8 cellular contexts compared by ENCODE assay signal in the genomic region with DNA sequence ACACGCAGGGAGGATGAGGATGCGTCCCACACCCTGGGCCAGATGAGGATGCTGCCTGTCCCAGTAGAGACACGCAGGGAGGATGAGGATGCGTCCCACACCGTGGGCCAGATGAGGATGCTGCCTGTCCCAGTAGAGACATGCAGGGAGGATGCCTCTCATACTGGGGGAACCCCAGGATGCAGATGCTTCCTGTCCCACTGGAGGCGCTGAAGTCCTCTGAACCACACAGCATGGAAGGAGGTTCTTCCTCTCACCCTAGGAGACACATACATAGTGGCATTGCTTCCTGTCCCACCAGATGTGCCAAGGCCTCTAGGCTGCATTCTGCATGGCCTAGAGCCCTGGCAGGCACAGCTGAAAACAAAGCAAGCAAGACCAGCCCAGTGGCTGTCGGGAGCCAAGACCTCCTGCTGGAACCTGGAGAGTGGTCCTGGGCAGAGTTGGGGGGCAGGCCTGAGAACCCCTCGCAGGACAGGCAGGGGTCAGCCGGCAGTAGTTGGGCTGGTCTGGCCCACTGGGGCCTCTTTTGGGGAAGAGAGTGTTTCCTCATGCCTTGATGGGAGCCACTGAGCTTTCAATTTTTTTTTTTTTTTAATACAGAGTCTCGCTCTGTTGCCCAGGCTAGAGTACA. TPM values are rescaled to one million over a fixed set of nuclear protein-coding genes. Genes with fewer than 3 reads are reported as not detected.
DNase-seq lines count a peak whose midpoint lies in the region; ATAC-seq and TF ChIP-seq lines count a peak whose summit lies in the region.
"Had no signal": no experiment of that assay in that cellular context is flagged by ENCODE, and none has a peak within 500 bp of the region (broad histone marks: within the 10 kb centered on the region; RNA-seq: fewer than 3 reads in every experiment).

No MANE protein-coding gene starts in this region.

- no peak overlapping the region for H2AFZ ChIP-seq in OCI-LY1 (ENCODE audit: low read length)

- H3K4me2 ChIP-seq in OCI-LY1 (ENCODE audit: low read length): no peak overlapping the region

- TF ChIP-seq CTCF in OCI-LY1 (IDR thresholded peaks at IDR 0.05; ENCODE audit: low read length): peak; percentile 38; the same call in 1 of the 2 replicates
- peak in 2 of 3 experiments; percentile 7 to 12 for TF ChIP-seq CTCF in ascending aorta (IDR thresholded peaks at IDR 0.05)

- no peak overlapping the region for H3K4me3 ChIP-seq in OCI-LY1 (ENCODE audit: low read depth, low read length, poor library complexity, severe bottlenecking)
- H3K4me3 ChIP-seq in ascending aorta: no peak overlapping the region

- H3K27ac ChIP-seq in OCI-LY1 (ENCODE audit: low read depth, low read length, poor library complexity, severe bottlenecking) (no peak overlapping the region), ascending aorta (no peak overlapping the region)

- no peaks in the 10 kb centered on the region for H4K20me1 ChIP-seq in OCI-LY1 (ENCODE audit: insufficient read depth, low read length)

- DNase-seq in GF-D8 (lab: John Stamatoyannopoulos, UW) (peak; percentile 64), ascending aorta (ENCODE audit: low spot score in 2 of 2) (no peak), midbrain (lab: John Stamatoyannopoulos, UW) (peak; percentile 52)

- peak; percentile 57 for ATAC-seq in GM21723 (IDR thresholded peaks at IDR 0.05; ENCODE audit: unreplicated experiment)
- ATAC-seq in GM19395 (IDR thresholded peaks at IDR 0.05; ENCODE audit: unreplicated experiment): no peak
- no peak for ATAC-seq in GM21515 (IDR thresholded peaks at IDR 0.05; ENCODE audit: unreplicated experiment)

- no peaks in the 10 kb centered on the region for H3K9me2 ChIP-seq in OCI-LY1 (ENCODE audit: low read depth, low read length)

- no peaks in the 10 kb centered on the region for H3K79me2 ChIP-seq in OCI-LY1 (ENCODE audit: insufficient read depth, low read length)

- H3K36me3 ChIP-seq in OCI-LY1 (ENCODE audit: insufficient read depth, low read length) (no peaks in the 10 kb centered on the region), ascending aorta (no peaks in the 10 kb centered on the region)

- no peaks in the 10 kb centered on the region for H3F3A ChIP-seq in OCI-LY1 (ENCODE audit: insufficient read depth, low read length)

- no peak overlapping the region for H3K9ac ChIP-seq in OCI-LY1 (ENCODE audit: low read length)

- no peaks in the 10 kb centered on the region; the same call in 1 of the 2 replicates for H3K27me3 ChIP-seq in OCI-LY1 (ENCODE audit: insufficient read depth, low read length)
- H3K27me3 ChIP-seq in ascending aorta: peaks cover 4% of the 10 kb centered on the region

- intact Hi-C loops in ascending aorta (cut with DNase I): no loop called here

- H3K9me3 ChIP-seq in OCI-LY1 (ENCODE audit: low read length) (no peaks in the 10 kb centered on the region), ascending aorta (no peaks in the 10 kb centered on the region)

- H3K4me1 ChIP-seq in OCI-LY1 (ENCODE audit: insufficient read depth, low read length, severe bottlenecking) (no peaks in the 10 kb centered on the region), ascending aorta (peaks cover 7 to 10% of the 10 kb centered on the region in 2 donors)

RNA-seq across cellular contexts. Expression of a gene that starts 4.3 kb away (rescaled TPM):
- total RNA-seq in ascending aorta: 0.85 TPM
- total RNA-seq: pulmonary artery endothelial cell had no signal

RNA-seq across cellular contexts. Expression of a gene that starts 15.5 kb away (rescaled TPM):
- 20.8 TPM for total RNA-seq in ascending aorta

RNA-seq across cellular contexts. Expression of a gene that starts 45.7 kb away (rescaled TPM):
- 103 TPM for total RNA-seq in ascending aorta

Comparison
In these comparisons a context has a peak if more than half of its experiments do, and no peak if none do; other contexts are left out.
1. DNase-seq: peak in GF-D8 (single experiment) and midbrain (single experiment); none in ascending aorta (0 of 2).